Comparison of ENCODE assay signal across 8 cellular contexts in genomic region chr4:121726642-121727268, GRCh38. TPM values are rescaled to one million over a fixed set of nuclear protein-coding genes. Genes with fewer than 3 reads are reported as not detected.
A peak's percentile ranks its signal among the peaks of the same experiment; 100 is the strongest.
DNase-seq lines count a peak whose midpoint lies in the region; ATAC-seq, FAIRE-seq and TF ChIP-seq lines count a peak whose summit lies in the region.

No MANE protein-coding gene starts in this region.

- DNase-seq in CD4-positive, CD25-positive, alpha-beta regulatory T cell, result peak in 2 of 3 donors; percentile 56 to 72
- DNase-seq in GM12892 (ENCODE audit: insufficient read length) (no peak), MV-4-11 (lab: John Stamatoyannopoulos, UW) (peak; percentile 44), WERI-Rb-1 (peak; percentile 12), glomerular endothelial cell (ENCODE audit: extremely low read depth, low read depth, low spot score) (peak; percentile 54), retina (peak; percentile 28), T1000 (lab: John Stamatoyannopoulos, UW) (no peak)

- peak; percentile 64 for TF ChIP-seq CTCF in WERI-Rb-1 (IDR thresholded peaks at IDR 0.05; ENCODE audit: low read depth, low read length)

- peaks cover 14% of the 10 kb centered on the region for H3K27me3 Mint-ChIP-seq in CD4-positive, CD25-positive, alpha-beta regulatory T cell

- TF ChIP-seq POLR2A in GM12892 (IDR thresholded peaks at IDR 0.05; ENCODE audit: low read depth, low read length), result no peak

- peak; percentile 95 for FAIRE-seq in GM12892 (lab: Jason Lieb, UNC)

- no peak overlapping the region for H3K27ac Mint-ChIP-seq in CD4-positive, CD25-positive, alpha-beta regulatory T cell

- no peaks in the 10 kb centered on the region for H3K9me3 ChIP-seq in CD4-positive, CD25-positive, alpha-beta regulatory T cell (ENCODE audit: control insufficient read depth in 2 of 2, low read length in 2 of 2)
- peaks cover 3% of the 10 kb centered on the region for H3K9me3 ChIP-seq in WERI-Rb-1 (ENCODE audit: severe bottlenecking)

- peaks cover 0 to 12% (median 2%) of the 10 kb centered on the region in 4 donors for H3K4me1 Mint-ChIP-seq in CD4-positive, CD25-positive, alpha-beta regulatory T cell

- H3K9me3 Mint-ChIP-seq in CD4-positive, CD25-positive, alpha-beta regulatory T cell, result peaks cover 0 to 4% (median 0%) of the 10 kb centered on the region in 7 donors

- H3K4me3 Mint-ChIP-seq in CD4-positive, CD25-positive, alpha-beta regulatory T cell, result no peak overlapping the region

- H3K36me3 ChIP-seq in CD4-positive, CD25-positive, alpha-beta regulatory T cell (ENCODE audit: control insufficient read depth, insufficient read depth, low read length), result no peaks in the 10 kb centered on the region
- H3K36me3 ChIP-seq in WERI-Rb-1, result no peaks in the 10 kb centered on the region

- no peaks in the 10 kb centered on the region for H3K27me3 ChIP-seq in CD4-positive, CD25-positive, alpha-beta regulatory T cell (ENCODE audit: control insufficient read depth, insufficient read depth, low read length)
- H3K27me3 ChIP-seq in WERI-Rb-1 (ENCODE audit: insufficient read depth, low read depth, severe bottlenecking), result no peaks in the 10 kb centered on the region

- no peaks in the 10 kb centered on the region for H3K4me1 ChIP-seq in CD4-positive, CD25-positive, alpha-beta regulatory T cell (ENCODE audit: control insufficient read depth, insufficient read depth, low read length, poor library complexity, severe bottlenecking)

- peak; percentile 81 to 83 for ATAC-seq in CD4-positive, CD25-positive, alpha-beta regulatory T cell (ENCODE audit: low read depth in 2 of 2)
- peak; percentile 99 for ATAC-seq in HG02623 (IDR thresholded peaks at IDR 0.05; ENCODE audit: unreplicated experiment)

- H3K36me3 Mint-ChIP-seq in CD4-positive, CD25-positive, alpha-beta regulatory T cell, result no peaks in the 10 kb centered on the region

- no peak overlapping the region for H3K4me3 ChIP-seq in CD4-positive, CD25-positive, alpha-beta regulatory T cell (ENCODE audit: low read depth, low read length)
- H3K4me3 ChIP-seq in WERI-Rb-1 (ENCODE audit: low read depth, low read length), result no peak overlapping the region

- H3K27ac ChIP-seq in CD4-positive, CD25-positive, alpha-beta regulatory T cell (ENCODE audit: insufficient read depth, low read length, poor library complexity, severe bottlenecking), result no peak overlapping the region
- H3K27ac ChIP-seq in WERI-Rb-1, result no peak overlapping the region

RNA-seq across cellular contexts. Expression of gene ANXA5, which starts 30.0 kb away (rescaled TPM):
- 125 TPM for total RNA-seq in CD4-positive, CD25-positive, alpha-beta regulatory T cell
- 100 to 1,000 TPM; 224 to 380 (median 302) TPM for polyA plus RNA-seq in CD4-positive, CD25-positive, alpha-beta regulatory T cell
- polyA plus RNA-seq in GM12892 (2012; ENCODE audit: missing spikeins), result 144 TPM
- 495 and 521 TPM in 2 replicates for total RNA-seq in glomerular endothelial cell

RNA-seq across cellular contexts. Expression of gene SMIM43, which starts 38.2 kb away (rescaled TPM):
- total RNA-seq in CD4-positive, CD25-positive, alpha-beta regulatory T cell, result not detected
- 1 to 10 TPM in 1 of 4 donors, under 1 TPM in 2, not detected in 1; 0.14 to 1.8 (median 0.56) TPM for polyA plus RNA-seq in CD4-positive, CD25-positive, alpha-beta regulatory T cell
- polyA plus RNA-seq in GM12892 (2012; ENCODE audit: missing spikeins), result not detected
- 0.18 TPM in 1 of 2 replicates, not detected in the other for total RNA-seq in glomerular endothelial cell

Comparison
In these comparisons a context has a peak if more than half of its experiments do, and no peak if none do; other contexts are left out.
1. DNase-seq: peak in CD4-positive, CD25-positive, alpha-beta regulatory T cell (2 of 3), MV-4-11 (single experiment), WERI-Rb-1 (single experiment), glomerular endothelial cell (single experiment) and retina (single experiment); none in GM12892 (single experiment) and T1000 (single experiment).